In genomic region chr3:63352008-63352279, GRCh38 we compare ENCODE assay signal across 20 cellular contexts.
"Had no signal": no experiment of that assay in that cellular context is flagged by ENCODE, and none has a peak within 500 bp of the region (broad histone marks: within the 10 kb centered on the region; RNA-seq: fewer than 3 reads in every experiment).

No MANE protein-coding gene starts in this region.

- H3K4me3 Mint-ChIP-seq: naive thymus-derived CD4-positive, alpha-beta T cell; nephron; stimulated activated memory B cell treated with anti-CD40 and anti-IgM and Interleukin-4, amounts not matched to agents 10 μg/mL and 1 μg/mL and 100 μg/mL, for 72 hours had no signal

- H3K4me1 Mint-ChIP-seq: nephron; stimulated activated memory B cell treated with anti-CD40 and anti-IgM and Interleukin-4, amounts not matched to agents 10 μg/mL and 1 μg/mL and 100 μg/mL, for 72 hours had no signal

- H3K9me3 ChIP-seq: left lung, ovary, psoas muscle, sigmoid colon, spleen, testis, tibial artery, upper lobe of left lung had no signal

- ATAC-seq: left lung; naive thymus-derived CD4-positive, alpha-beta T cell; psoas muscle; right cardiac atrium; stimulated activated memory B cell treated with anti-CD40 and anti-IgM and Interleukin-4, amounts not matched to agents 10 μg/mL and 1 μg/mL and 100 μg/mL, for 72 hours; stimulated activated naive CD8-positive, alpha-beta T cell treated with anti-CD3 and anti-CD28 coated beads, Interleukin-15, Interleukin-2, amounts not matched to agents 100 U/mL and 50 U/mL, for 24 hours had no signal

- H3K36me3 Mint-ChIP-seq: naive thymus-derived CD4-positive, alpha-beta T cell; stimulated activated memory B cell treated with anti-CD40 and anti-IgM and Interleukin-4, amounts not matched to agents 10 μg/mL and 1 μg/mL and 100 μg/mL, for 72 hours had no signal

- H3K9me3 Mint-ChIP-seq: nephron; stimulated activated memory B cell treated with anti-CD40 and anti-IgM and Interleukin-4, amounts not matched to agents 10 μg/mL and 1 μg/mL and 100 μg/mL, for 72 hours had no signal

- H3K27ac ChIP-seq: dorsolateral prefrontal cortex, left lung, ovary, psoas muscle, sigmoid colon, spleen, testis, tibial artery, upper lobe of left lung had no signal

- DNase-seq: cerebellar nuclear complex; dorsolateral prefrontal cortex; effector CD4-positive, alpha-beta T cell; kidney; left lung; naive thymus-derived CD4-positive, alpha-beta T cell; occipital lobe; ovary; posterior cingulate gyrus; psoas muscle; right cardiac atrium; sigmoid colon; spleen; stimulated activated CD4-positive, alpha-beta T cell treated with anti-CD3 and anti-CD28 coated beads, Interleukin-4, amount 100 ng/mL, for 4 hours; stimulated activated naive CD8-positive, alpha-beta T cell treated with anti-CD3 and anti-CD28 coated beads, Interleukin-15, Interleukin-2, amounts not matched to agents 100 U/mL and 50 U/mL, for 24 hours; testis; tibial artery; upper lobe of left lung had no signal

- H3K4me3 ChIP-seq: dorsolateral prefrontal cortex, left lung, ovary, psoas muscle, sigmoid colon, spleen, testis, tibial artery, upper lobe of left lung had no signal

- H3K4me1 ChIP-seq: left lung, psoas muscle, sigmoid colon, testis, tibial artery, upper lobe of left lung had no signal

- H3K27ac Mint-ChIP-seq: naive thymus-derived CD4-positive, alpha-beta T cell; nephron; stimulated activated memory B cell treated with anti-CD40 and anti-IgM and Interleukin-4, amounts not matched to agents 10 μg/mL and 1 μg/mL and 100 μg/mL, for 72 hours had no signal

- H3K36me3 ChIP-seq: left lung, ovary, sigmoid colon, spleen, tibial artery, upper lobe of left lung had no signal

- H3K27me3 ChIP-seq: ovary, testis, upper lobe of left lung had no signal
